In the genomic region with DNA sequence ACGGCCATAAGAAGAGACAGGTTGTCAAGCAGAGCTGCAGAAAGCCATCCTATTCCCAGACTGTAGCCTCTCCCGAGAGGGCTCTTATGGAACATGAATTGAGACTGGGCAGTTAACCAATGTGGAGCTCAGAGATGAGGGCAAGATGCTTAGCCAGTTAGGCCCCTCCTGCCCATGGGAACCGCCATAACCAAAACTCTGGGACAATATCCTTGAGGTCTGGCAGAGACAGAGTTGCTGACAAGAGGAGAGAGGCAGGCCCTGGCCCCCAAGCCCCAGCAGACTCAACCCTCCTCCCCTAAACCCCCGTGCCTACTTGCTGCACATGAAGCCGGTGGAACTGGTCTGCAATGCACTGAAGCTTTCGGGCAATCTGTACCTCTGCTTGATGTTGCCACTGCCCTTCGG, we compare ENCODE assay signal across 9 cellular contexts. TPM values are rescaled to one million over a fixed set of nuclear protein-coding genes. Genes with fewer than 3 reads are reported as not detected.
DNase-seq lines count a peak whose midpoint lies in the region; ATAC-seq and TF ChIP-seq lines count a peak whose summit lies in the region.
"Had no signal": no experiment of that assay in that cellular context is flagged by ENCODE, and none has a peak within 500 bp of the region (broad histone marks: within the 10 kb centered on the region; RNA-seq: fewer than 3 reads in every experiment).

No MANE protein-coding gene starts in this region.

- TF ChIP-seq CTCF in Calu3 (IDR thresholded peaks at IDR 0.05; ENCODE audit: unreplicated experiment) (no peak), endodermal cell (conservative IDR thresholded peaks at IDR 0.05) (no peak), progenitor cell of endocrine pancreas (IDR thresholded peaks at IDR 0.05; ENCODE audit: unreplicated experiment) (no peak)

- no TSS peak for BruUV-seq in Calu3 (replicated peaks; lab: Mats Ljungman, UMichigan)

- H3K4me3 ChIP-seq in endodermal cell (ENCODE audit: low read length) = no peak overlapping the region

- no peaks in the 10 kb centered on the region for H3K27me3 ChIP-seq in endodermal cell (ENCODE audit: control insufficient read depth, insufficient read depth, low read length, poor library complexity, severe bottlenecking)

- no peaks in the 10 kb centered on the region for H3K9me3 Mint-ChIP-seq in Calu3 (ENCODE audit: low read depth, unreplicated experiment)
- H3K9me3 Mint-ChIP-seq in endodermal cell = no peaks in the 10 kb centered on the region
- H3K9me3 Mint-ChIP-seq in progenitor cell of endocrine pancreas (ENCODE audit: low read depth) = no peaks in the 10 kb centered on the region

- 90 to 97% methylated on average over 6 to 7 of the region's 7 CpGs for WGBS in endodermal cell (ENCODE audit: insufficient coverage in 1 of 2, insufficient read length in 1 of 2), 2 experiments

- no peak overlapping the region for H3K9ac ChIP-seq in endodermal cell (ENCODE audit: extremely low read depth, low read length, poor library complexity, severe bottlenecking)

- DNase-seq in Calu3 = no peak
- DNase-seq in NCI-H69 (lab: John Stamatoyannopoulos, UW) = peak; percentile 84
- no peak for DNase-seq in endodermal cell
- no peak for DNase-seq in progenitor cell of endocrine pancreas (ENCODE audit: low spot score, unreplicated experiment)
- DNase-seq in activated effector memory CD4-positive, alpha-beta T cell treated with anti-CD3 and anti-CD28 coated beads, Interleukin-2, amount 50 U/mL, for 16 hours = no peak
- no peak for DNase-seq in OCI-M1 (lab: John Stamatoyannopoulos, UW)
- DNase-seq: NCI-H2227 treated with DMSO at 0.1 percent for 48 hours had no signal

- H3K4me1 Mint-ChIP-seq in Calu3 (ENCODE audit: low read depth, unreplicated experiment) (peaks cover 59% of the 10 kb centered on the region), endodermal cell (peaks cover 62% of the 10 kb centered on the region), progenitor cell of endocrine pancreas (ENCODE audit: low read depth) (peaks cover 76% of the 10 kb centered on the region)

- H3K27ac ChIP-seq in endodermal cell (ENCODE audit: low read depth, low read length) = peak overlapping the region; percentile 34

- H3K9me3 ChIP-seq in endodermal cell (ENCODE audit: control insufficient read depth, low read length) = no peaks in the 10 kb centered on the region

- intact Hi-C loops in Calu3 (cut with micrococcal nuclease; ENCODE audit: unreplicated experiment) = no loop called here

- peak overlapping the region; percentile 64 for H3K27ac Mint-ChIP-seq in Calu3 (ENCODE audit: unreplicated experiment)
- peak overlapping the region; percentile 85 for H3K27ac Mint-ChIP-seq in endodermal cell
- H3K27ac Mint-ChIP-seq in progenitor cell of endocrine pancreas = peak overlapping the region; percentile 91

- H3K36me3 Mint-ChIP-seq in Calu3 (ENCODE audit: insufficient read depth, unreplicated experiment) = peaks cover 31% of the 10 kb centered on the region
- H3K36me3 Mint-ChIP-seq in endodermal cell (ENCODE audit: low read depth) = peaks cover 31% of the 10 kb centered on the region
- peaks cover 19% of the 10 kb centered on the region for H3K36me3 Mint-ChIP-seq in progenitor cell of endocrine pancreas (ENCODE audit: insufficient read depth)

- ATAC-seq in HG03045 (IDR thresholded peaks at IDR 0.05; ENCODE audit: unreplicated experiment) (no peak), HG03196 (IDR thresholded peaks at IDR 0.05; ENCODE audit: unreplicated experiment) (no peak)

- H3K4me1 ChIP-seq in endodermal cell (ENCODE audit: control insufficient read depth, insufficient read depth, low read length) = peaks cover 17% of the 10 kb centered on the region

- peaks cover 23% of the 10 kb centered on the region for H3K36me3 ChIP-seq in endodermal cell (ENCODE audit: control insufficient read depth, insufficient read depth, low read length)

- H3K4me3 Mint-ChIP-seq in Calu3 (ENCODE audit: low read depth, unreplicated experiment) (peak overlapping the region; percentile 12), endodermal cell (peak overlapping the region; percentile 11), progenitor cell of endocrine pancreas (ENCODE audit: low read depth) (peak overlapping the region; percentile 62)

- H3K27me3 Mint-ChIP-seq in Calu3 (ENCODE audit: unreplicated experiment) (no peaks in the 10 kb centered on the region), endodermal cell (ENCODE audit: insufficient read depth) (no peaks in the 10 kb centered on the region), progenitor cell of endocrine pancreas (no peaks in the 10 kb centered on the region)

- CTCF ChIA-PET in Calu3 (lab: Charles Lee) = interaction anchor here (0.9 to 5.5 kb wide), 3 partner anchors 51 to 163 kb away, joined by 3 to 75 read pairs (median 3); no protein-coding TSS in a partner anchor

RNA-seq across cellular contexts. Expression of gene BMF, which starts 4.8 kb away (rescaled TPM):
- total RNA-seq in Calu3 (2022) = 7.9 and 11.5 TPM in 2 replicates
- total RNA-seq in endodermal cell = 10 to 100 TPM; 48.3 to 53.5 TPM
- polyA plus RNA-seq in endodermal cell (2013, experiment 1 of 2) = 42.5 TPM
- 44.3 TPM for polyA plus RNA-seq in endodermal cell (2013, experiment 2 of 2)
- total RNA-seq in progenitor cell of endocrine pancreas = 128 and 129 TPM in 2 replicates

RNA-seq across cellular contexts. Expression of gene BUB1B, which starts 57.0 kb away (rescaled TPM):
- total RNA-seq in Calu3 (2022) (39.0 and 41.8 TPM in 2 replicates), endodermal cell (100 to 1,000 TPM in 1 of 2 donors, 10 to 100 TPM in 1; 58.6 to 108 TPM), progenitor cell of endocrine pancreas (40.1 and 42.6 TPM in 2 replicates)
- polyA plus RNA-seq in endodermal cell (2013, experiment 1 of 2) = 88.8 TPM
- polyA plus RNA-seq in endodermal cell (2013, experiment 2 of 2) = 86.7 TPM

Comparison
In these comparisons a context has a peak if more than half of its experiments do, and no peak if none do; other contexts are left out.
1. H3K4me3 Mint-ChIP-seq: peak in every context shown above with its lines; median percentile 62 in progenitor cell of endocrine pancreas; 12 in Calu3; 11 in endodermal cell.